Comparison of ENCODE assay signal across 1 cellular context in the genomic region with DNA sequence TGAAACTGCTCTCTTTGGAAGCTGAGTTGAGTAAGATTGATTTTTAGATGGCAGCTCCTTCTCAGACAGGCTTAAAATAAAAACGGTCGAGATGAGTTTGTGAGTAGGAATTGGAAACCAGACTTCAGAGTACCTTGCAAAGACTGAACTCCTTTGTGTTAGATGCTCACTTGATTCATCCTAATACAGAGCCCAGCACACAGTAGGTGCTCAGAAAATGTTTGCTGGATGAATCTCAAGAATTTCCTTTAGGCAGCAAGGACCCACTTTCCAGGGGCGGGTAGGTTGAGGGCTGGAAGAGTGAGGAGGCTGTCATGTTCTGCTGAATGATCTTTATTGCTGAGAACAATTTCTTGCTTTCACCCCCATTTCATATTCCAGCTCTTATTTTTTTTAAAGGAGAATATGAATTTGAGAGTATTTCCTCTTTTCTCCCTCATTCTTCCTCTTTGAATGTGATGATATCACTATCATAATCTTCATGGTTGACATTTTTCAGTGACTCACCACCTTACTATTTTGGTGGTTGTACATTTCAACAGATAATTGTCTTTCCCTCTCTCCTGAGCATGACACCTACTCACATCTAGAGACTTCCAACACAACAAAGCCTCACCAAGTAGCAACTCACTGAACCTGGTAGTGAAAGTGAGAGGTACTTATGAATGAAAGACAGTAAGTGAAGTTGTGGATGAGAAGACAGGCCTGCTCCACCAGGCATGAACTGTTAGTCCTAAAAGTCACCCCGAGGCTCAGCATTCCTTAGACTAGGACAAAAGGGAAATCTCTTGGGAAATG.
TF ChIP-seq lines count a peak whose summit lies in the region.

No MANE protein-coding gene starts in this region.

TF ChIP-seq in K562, 482 proteins besides CTCF, POLR2A, EP300 and RAD21 (continued from another document and continues in another):
- TF ChIP-seq, protein P1, sequence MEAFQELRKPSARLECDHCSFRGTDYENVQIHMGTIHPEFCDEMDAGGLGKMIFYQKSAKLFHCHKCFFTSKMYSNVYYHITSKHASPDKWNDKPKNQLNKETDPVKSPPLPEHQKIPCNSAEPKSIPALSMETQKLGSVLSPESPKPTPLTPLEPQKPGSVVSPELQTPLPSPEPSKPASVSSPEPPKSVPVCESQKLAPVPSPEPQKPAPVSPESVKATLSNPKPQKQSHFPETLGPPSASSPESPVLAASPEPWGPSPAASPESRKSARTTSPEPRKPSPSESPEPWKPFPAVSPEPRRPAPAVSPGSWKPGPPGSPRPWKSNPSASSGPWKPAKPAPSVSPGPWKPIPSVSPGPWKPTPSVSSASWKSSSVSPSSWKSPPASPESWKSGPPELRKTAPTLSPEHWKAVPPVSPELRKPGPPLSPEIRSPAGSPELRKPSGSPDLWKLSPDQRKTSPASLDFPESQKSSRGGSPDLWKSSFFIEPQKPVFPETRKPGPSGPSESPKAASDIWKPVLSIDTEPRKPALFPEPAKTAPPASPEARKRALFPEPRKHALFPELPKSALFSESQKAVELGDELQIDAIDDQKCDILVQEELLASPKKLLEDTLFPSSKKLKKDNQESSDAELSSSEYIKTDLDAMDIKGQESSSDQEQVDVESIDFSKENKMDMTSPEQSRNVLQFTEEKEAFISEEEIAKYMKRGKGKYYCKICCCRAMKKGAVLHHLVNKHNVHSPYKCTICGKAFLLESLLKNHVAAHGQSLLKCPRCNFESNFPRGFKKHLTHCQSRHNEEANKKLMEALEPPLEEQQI (IDR thresholded peaks at IDR 0.05): 0 out of 2 replicates have a peak, but pooled peaks have one; percentile 39
- TF ChIP-seq, protein P2, sequence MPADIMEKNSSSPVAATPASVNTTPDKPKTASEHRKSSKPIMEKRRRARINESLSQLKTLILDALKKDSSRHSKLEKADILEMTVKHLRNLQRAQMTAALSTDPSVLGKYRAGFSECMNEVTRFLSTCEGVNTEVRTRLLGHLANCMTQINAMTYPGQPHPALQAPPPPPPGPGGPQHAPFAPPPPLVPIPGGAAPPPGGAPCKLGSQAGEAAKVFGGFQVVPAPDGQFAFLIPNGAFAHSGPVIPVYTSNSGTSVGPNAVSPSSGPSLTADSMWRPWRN (IDR thresholded peaks at IDR 0.05; ENCODE audit: low read depth): 0 out of 2 replicates have a peak, but pooled peaks have one; percentile 39
- TF ChIP-seq RNF2 (IDR thresholded peaks at IDR 0.05) (peak; percentile 57), ZNF217 (CRISPR knock-in tag; IDR thresholded peaks at IDR 0.05) (no peak), PTRF (tag; IDR thresholded peaks at IDR 0.05) (no peak), ZNF174 (CRISPR knock-in tag; IDR thresholded peaks at IDR 0.05) (no peak), RAD51 (IDR thresholded peaks at IDR 0.05; ENCODE audit: borderline replicate concordance, low read depth) (0 out of 2 replicates have a peak, but pooled peaks have one; percentile 24), SRSF9 (IDR thresholded peaks at IDR 0.05; ENCODE audit: borderline replicate concordance, low read depth, low read length) (no peak), ZNF583 (CRISPR knock-in tag; IDR thresholded peaks at IDR 0.05) (no peak), RBM39 (optimal IDR thresholded peaks at IDR 0.05; ENCODE audit: low read depth, low read length) (no peak), GTF2A2 (tag; IDR thresholded peaks at IDR 0.05) (no peak), SOX6 (IDR thresholded peaks at IDR 0.05) (peak; percentile 94), HDAC2 (IDR thresholded peaks at IDR 0.05) (peak; percentile 72; the same call in 1 of the 2 replicates), EHMT2 (IDR thresholded peaks at IDR 0.05) (peak; percentile 89), ARHGAP35 (IDR thresholded peaks at IDR 0.05; ENCODE audit: partially characterized antibody) (no peak), MED1 (CRISPR knock-in tag; IDR thresholded peaks at IDR 0.05; ENCODE audit: borderline replicate concordance) (no peak), SAFB (IDR thresholded peaks at IDR 0.05; ENCODE audit: borderline replicate concordance, low read depth, low read length) (no peak), SMARCE1 (IDR thresholded peaks at IDR 0.05) (peak; percentile 99), TBP (optimal IDR thresholded peaks at IDR 0.05; ENCODE audit: low read depth, low read length) (peak; percentile 20), LCOR (CRISPR knock-in tag; IDR thresholded peaks at IDR 0.05) (0 out of 2 replicates have a peak, but pooled peaks have one; percentile 63), KDM1A (IDR thresholded peaks at IDR 0.05) (peak; percentile 47 to 63), MEF2A (IDR thresholded peaks at IDR 0.05; ENCODE audit: control insufficient read depth, low read depth, low read length) (no peak), NFRKB (IDR thresholded peaks at IDR 0.05; ENCODE audit: low read depth) (peak; percentile 57; the same call in 1 of the 2 replicates), TCF3 (CRISPR knock-in tag; IDR thresholded peaks at IDR 0.05) (peak; percentile 58), ZNF668 (CRISPR knock-in tag; IDR thresholded peaks at IDR 0.05) (no peak), MCM7 (IDR thresholded peaks at IDR 0.05) (no peak)
- TF ChIP-seq, protein P3, sequence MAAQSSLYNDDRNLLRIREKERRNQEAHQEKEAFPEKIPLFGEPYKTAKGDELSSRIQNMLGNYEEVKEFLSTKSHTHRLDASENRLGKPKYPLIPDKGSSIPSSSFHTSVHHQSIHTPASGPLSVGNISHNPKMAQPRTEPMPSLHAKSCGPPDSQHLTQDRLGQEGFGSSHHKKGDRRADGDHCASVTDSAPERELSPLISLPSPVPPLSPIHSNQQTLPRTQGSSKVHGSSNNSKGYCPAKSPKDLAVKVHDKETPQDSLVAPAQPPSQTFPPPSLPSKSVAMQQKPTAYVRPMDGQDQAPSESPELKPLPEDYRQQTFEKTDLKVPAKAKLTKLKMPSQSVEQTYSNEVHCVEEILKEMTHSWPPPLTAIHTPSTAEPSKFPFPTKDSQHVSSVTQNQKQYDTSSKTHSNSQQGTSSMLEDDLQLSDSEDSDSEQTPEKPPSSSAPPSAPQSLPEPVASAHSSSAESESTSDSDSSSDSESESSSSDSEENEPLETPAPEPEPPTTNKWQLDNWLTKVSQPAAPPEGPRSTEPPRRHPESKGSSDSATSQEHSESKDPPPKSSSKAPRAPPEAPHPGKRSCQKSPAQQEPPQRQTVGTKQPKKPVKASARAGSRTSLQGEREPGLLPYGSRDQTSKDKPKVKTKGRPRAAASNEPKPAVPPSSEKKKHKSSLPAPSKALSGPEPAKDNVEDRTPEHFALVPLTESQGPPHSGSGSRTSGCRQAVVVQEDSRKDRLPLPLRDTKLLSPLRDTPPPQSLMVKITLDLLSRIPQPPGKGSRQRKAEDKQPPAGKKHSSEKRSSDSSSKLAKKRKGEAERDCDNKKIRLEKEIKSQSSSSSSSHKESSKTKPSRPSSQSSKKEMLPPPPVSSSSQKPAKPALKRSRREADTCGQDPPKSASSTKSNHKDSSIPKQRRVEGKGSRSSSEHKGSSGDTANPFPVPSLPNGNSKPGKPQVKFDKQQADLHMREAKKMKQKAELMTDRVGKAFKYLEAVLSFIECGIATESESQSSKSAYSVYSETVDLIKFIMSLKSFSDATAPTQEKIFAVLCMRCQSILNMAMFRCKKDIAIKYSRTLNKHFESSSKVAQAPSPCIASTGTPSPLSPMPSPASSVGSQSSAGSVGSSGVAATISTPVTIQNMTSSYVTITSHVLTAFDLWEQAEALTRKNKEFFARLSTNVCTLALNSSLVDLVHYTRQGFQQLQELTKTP (IDR thresholded peaks at IDR 0.05; ENCODE audit: low read depth in 1 of 2, partially characterized antibody in 2 of 2): peak in 1 of 2 experiments; percentile 79
- TF ChIP-seq, protein P4, sequence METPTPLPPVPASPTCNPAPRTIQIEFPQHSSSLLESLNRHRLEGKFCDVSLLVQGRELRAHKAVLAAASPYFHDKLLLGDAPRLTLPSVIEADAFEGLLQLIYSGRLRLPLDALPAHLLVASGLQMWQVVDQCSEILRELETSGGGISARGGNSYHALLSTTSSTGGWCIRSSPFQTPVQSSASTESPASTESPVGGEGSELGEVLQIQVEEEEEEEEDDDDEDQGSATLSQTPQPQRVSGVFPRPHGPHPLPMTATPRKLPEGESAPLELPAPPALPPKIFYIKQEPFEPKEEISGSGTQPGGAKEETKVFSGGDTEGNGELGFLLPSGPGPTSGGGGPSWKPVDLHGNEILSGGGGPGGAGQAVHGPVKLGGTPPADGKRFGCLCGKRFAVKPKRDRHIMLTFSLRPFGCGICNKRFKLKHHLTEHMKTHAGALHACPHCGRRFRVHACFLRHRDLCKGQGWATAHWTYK (CRISPR knock-in tag; IDR thresholded peaks at IDR 0.05): no peak
- TF ChIP-seq, protein P5, sequence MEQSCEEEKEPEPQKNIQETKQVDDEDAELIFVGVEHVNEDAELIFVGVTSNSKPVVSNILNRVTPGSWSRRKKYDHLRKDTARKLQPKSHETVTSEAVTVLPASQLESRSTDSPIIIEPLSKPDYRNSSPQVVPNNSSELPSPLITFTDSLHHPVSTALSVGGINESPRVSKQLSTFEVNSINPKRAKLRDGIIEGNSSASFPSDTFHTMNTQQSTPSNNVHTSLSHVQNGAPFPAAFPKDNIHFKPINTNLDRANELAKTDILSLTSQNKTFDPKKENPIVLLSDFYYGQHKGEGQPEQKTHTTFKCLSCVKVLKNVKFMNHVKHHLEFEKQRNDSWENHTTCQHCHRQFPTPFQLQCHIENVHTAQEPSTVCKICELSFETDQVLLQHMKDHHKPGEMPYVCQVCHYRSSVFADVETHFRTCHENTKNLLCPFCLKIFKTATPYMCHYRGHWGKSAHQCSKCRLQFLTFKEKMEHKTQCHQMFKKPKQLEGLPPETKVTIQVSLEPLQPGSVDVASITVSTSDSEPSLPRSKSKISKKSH (CRISPR knock-in tag; IDR thresholded peaks at IDR 0.05): no peak
- TF ChIP-seq, protein P6, sequence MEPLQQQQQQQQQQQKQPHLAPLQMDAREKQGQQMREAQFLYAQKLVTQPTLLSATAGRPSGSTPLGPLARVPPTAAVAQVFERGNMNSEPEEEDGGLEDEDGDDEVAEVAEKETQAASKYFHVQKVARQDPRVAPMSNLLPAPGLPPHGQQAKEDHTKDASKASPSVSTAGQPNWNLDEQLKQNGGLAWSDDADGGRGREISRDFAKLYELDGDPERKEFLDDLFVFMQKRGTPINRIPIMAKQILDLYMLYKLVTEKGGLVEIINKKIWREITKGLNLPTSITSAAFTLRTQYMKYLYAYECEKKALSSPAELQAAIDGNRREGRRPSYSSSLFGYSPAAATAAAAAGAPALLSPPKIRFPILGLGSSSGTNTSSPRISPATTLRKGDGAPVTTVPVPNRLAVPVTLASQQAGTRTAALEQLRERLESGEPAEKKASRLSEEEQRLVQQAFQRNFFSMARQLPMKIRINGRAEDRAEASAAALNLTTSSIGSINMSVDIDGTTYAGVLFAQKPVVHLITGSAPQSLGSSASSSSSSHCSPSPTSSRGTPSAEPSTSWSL (CRISPR knock-in tag; IDR thresholded peaks at IDR 0.05; ENCODE audit: borderline replicate concordance): no peak
- TF ChIP-seq, protein P7, sequence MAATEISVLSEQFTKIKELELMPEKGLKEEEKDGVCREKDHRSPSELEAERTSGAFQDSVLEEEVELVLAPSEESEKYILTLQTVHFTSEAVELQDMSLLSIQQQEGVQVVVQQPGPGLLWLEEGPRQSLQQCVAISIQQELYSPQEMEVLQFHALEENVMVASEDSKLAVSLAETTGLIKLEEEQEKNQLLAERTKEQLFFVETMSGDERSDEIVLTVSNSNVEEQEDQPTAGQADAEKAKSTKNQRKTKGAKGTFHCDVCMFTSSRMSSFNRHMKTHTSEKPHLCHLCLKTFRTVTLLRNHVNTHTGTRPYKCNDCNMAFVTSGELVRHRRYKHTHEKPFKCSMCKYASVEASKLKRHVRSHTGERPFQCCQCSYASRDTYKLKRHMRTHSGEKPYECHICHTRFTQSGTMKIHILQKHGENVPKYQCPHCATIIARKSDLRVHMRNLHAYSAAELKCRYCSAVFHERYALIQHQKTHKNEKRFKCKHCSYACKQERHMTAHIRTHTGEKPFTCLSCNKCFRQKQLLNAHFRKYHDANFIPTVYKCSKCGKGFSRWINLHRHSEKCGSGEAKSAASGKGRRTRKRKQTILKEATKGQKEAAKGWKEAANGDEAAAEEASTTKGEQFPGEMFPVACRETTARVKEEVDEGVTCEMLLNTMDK (IDR thresholded peaks at IDR 0.05; ENCODE audit: borderline replicate concordance, insufficient read depth, low read depth, low read length, poor library complexity, severe bottlenecking): no peak
- TF ChIP-seq, protein P8, sequence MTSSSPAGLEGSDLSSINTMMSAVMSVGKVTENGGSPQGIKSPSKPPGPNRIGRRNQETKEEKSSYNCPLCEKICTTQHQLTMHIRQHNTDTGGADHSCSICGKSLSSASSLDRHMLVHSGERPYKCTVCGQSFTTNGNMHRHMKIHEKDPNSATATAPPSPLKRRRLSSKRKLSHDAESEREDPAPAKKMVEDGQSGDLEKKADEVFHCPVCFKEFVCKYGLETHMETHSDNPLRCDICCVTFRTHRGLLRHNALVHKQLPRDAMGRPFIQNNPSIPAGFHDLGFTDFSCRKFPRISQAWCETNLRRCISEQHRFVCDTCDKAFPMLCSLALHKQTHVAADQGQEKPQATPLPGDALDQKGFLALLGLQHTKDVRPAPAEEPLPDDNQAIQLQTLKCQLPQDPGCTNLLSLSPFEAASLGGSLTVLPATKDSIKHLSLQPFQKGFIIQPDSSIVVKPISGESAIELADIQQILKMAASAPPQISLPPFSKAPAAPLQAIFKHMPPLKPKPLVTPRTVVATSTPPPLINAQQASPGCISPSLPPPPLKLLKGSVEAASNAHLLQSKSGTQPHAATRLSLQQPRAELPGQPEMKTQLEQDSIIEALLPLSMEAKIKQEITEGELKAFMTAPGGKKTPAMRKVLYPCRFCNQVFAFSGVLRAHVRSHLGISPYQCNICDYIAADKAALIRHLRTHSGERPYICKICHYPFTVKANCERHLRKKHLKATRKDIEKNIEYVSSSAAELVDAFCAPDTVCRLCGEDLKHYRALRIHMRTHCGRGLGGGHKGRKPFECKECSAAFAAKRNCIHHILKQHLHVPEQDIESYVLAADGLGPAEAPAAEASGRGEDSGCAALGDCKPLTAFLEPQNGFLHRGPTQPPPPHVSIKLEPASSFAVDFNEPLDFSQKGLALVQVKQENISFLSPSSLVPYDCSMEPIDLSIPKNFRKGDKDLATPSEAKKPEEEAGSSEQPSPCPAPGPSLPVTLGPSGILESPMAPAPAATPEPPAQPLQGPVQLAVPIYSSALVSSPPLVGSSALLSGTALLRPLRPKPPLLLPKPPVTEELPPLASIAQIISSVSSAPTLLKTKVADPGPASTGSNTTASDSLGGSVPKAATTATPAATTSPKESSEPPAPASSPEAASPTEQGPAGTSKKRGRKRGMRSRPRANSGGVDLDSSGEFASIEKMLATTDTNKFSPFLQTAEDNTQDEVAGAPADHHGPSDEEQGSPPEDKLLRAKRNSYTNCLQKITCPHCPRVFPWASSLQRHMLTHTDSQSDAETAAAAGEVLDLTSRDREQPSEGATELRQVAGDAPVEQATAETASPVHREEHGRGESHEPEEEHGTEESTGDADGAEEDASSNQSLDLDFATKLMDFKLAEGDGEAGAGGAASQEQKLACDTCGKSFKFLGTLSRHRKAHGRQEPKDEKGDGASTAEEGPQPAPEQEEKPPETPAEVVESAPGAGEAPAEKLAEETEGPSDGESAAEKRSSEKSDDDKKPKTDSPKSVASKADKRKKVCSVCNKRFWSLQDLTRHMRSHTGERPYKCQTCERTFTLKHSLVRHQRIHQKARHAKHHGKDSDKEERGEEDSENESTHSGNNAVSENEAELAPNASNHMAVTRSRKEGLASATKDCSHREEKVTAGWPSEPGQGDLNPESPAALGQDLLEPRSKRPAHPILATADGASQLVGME (CRISPR knock-in tag; IDR thresholded peaks at IDR 0.05): no peak
